ENCODE assay signal across 35 cellular contexts in the genomic region with DNA sequence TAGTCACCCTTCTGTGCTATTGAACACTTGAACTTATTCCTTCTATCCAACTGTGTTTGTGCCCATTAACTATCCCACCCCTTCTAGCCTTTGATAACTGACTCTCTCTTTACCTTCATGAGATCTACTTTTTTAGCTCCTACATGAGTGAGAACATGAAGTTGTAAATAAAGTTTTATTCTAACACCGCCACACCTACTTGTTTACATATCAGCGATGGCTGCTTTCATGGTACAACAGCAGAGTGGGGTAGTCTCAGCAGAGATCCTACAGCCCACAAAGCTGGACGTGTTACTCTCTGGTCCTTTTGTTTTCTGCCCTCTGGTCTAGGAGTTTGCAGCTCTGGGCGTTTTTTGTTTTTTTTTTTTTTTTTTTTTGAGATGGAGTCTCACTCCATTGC. TPM values are rescaled to one million over a fixed set of nuclear protein-coding genes. Genes with fewer than 3 reads are reported as not detected.
"Had no signal": no experiment of that assay in that cellular context is flagged by ENCODE, and none has a peak within 500 bp of the region (broad histone marks: within the 10 kb centered on the region; RNA-seq: fewer than 3 reads in every experiment).

No MANE protein-coding gene starts in this region.

- H3K4me3 Mint-ChIP-seq: natural killer cell; nephron; neural progenitor cell; stimulated activated memory B cell treated with anti-CD40 and anti-IgM and Interleukin-4, amounts not matched to agents 10 μg/mL and 1 μg/mL and 100 μg/mL, for 72 hours; stimulated activated naive CD8-positive, alpha-beta T cell treated with anti-CD3 and anti-CD28 coated beads, Interleukin-15, amount 100 ng/mL, for 72 hours; type B pancreatic cell had no signal

- H3K36me3 Mint-ChIP-seq: natural killer cell; stimulated activated memory B cell treated with anti-CD40 and anti-IgM and Interleukin-4, amounts not matched to agents 10 μg/mL and 1 μg/mL and 100 μg/mL, for 72 hours; type B pancreatic cell had no signal

- H3K79me2 ChIP-seq: parathyroid adenoma had no signal

- H3K9me3 ChIP-seq: ovary, psoas muscle, spleen, suprapubic skin, testis, tibial artery, transverse colon, upper lobe of right lung, vagina had no signal

- ATAC-seq: natural killer cell; psoas muscle; right cardiac atrium; sciatic nerve; stimulated activated memory B cell treated with anti-CD40 and anti-IgM and Interleukin-4, amounts not matched to agents 10 μg/mL and 1 μg/mL and 100 μg/mL, for 72 hours; stimulated activated naive CD8-positive, alpha-beta T cell treated with anti-CD3 and anti-CD28 coated beads, Interleukin-15, amount 100 ng/mL, for 72 hours; stimulated activated naive CD8-positive, alpha-beta T cell treated with anti-CD3 and anti-CD28 coated beads, Interleukin-15, Interleukin-2, amounts not matched to agents 100 U/mL and 50 U/mL, for 24 hours; upper lobe of right lung had no signal

- H3K36me3 ChIP-seq: neural progenitor cell, ovary, suprapubic skin, tibial artery, transverse colon, upper lobe of right lung, vagina had no signal

- H3K27me3 ChIP-seq: ovary, testis, vagina had no signal

- H3K4me2 ChIP-seq: neural progenitor cell, smooth muscle cell had no signal

- H3K9me3 Mint-ChIP-seq: natural killer cell; nephron; stimulated activated naive CD8-positive, alpha-beta T cell treated with anti-CD3 and anti-CD28 coated beads, Interleukin-15, amount 100 ng/mL, for 72 hours; type B pancreatic cell had no signal

- H3K4me3 ChIP-seq: neural progenitor cell, ovary, psoas muscle, skin epidermis, smooth muscle cell, spleen, suprapubic skin, testis, tibial artery, transverse colon, upper lobe of right lung, vagina had no signal

- H3K4me1 Mint-ChIP-seq: natural killer cell; stimulated activated memory B cell treated with anti-CD40 and anti-IgM and Interleukin-4, amounts not matched to agents 10 μg/mL and 1 μg/mL and 100 μg/mL, for 72 hours; stimulated activated naive CD8-positive, alpha-beta T cell treated with anti-CD3 and anti-CD28 coated beads, Interleukin-15, amount 100 ng/mL, for 72 hours had no signal

- H3K27ac ChIP-seq: neural progenitor cell, ovary, parathyroid adenoma, psoas muscle, skin epidermis, spleen, suprapubic skin, testis, tibial artery, transverse colon, upper lobe of right lung, vagina had no signal

- H3K9ac ChIP-seq: neural progenitor cell, parathyroid adenoma had no signal

- H3K4me1 ChIP-seq: parathyroid adenoma, psoas muscle, spleen, suprapubic skin, testis, tibial artery, transverse colon, upper lobe of right lung, vagina had no signal

- H3K27ac Mint-ChIP-seq: natural killer cell; nephron; neural progenitor cell; progenitor cell of endocrine pancreas; stimulated activated memory B cell treated with anti-CD40 and anti-IgM and Interleukin-4, amounts not matched to agents 10 μg/mL and 1 μg/mL and 100 μg/mL, for 72 hours; stimulated activated naive CD8-positive, alpha-beta T cell treated with anti-CD3 and anti-CD28 coated beads, Interleukin-15, amount 100 ng/mL, for 72 hours; type B pancreatic cell had no signal

- DNase-seq: natural killer cell; occipital lobe; ovary; psoas muscle; right cardiac atrium; spleen; stimulated activated CD4-positive, alpha-beta T cell treated with anti-CD3 and anti-CD28 coated beads, Interleukin-12 subunit alpha, Interleukin-12 subunit beta, amount 100 ng/mL, for 4 hours; stimulated activated CD4-positive, alpha-beta T cell treated with anti-CD3 and anti-CD28 coated beads, Interleukin-1b, Interleukin-23, amount 100 ng/mL, for 48 hours; stimulated activated CD4-positive, alpha-beta T cell treated with anti-CD3 and anti-CD28 coated beads, Interleukin-4, amount 100 ng/mL, for 1 hour; stimulated activated CD4-positive, alpha-beta T cell treated with anti-CD3 and anti-CD28 coated beads, Interleukin-4, amount 100 ng/mL, for 4 hours; stimulated activated CD8-positive, alpha-beta memory T cell treated with anti-CD3 and anti-CD28 coated beads, Interleukin-4, amount 100 ng/mL, for 48 hours; stimulated activated naive CD4-positive, alpha-beta T cell; stimulated activated naive CD8-positive, alpha-beta T cell treated with anti-CD3 and anti-CD28 coated beads, Interleukin-15, amount 100 ng/mL, for 72 hours; stimulated activated naive CD8-positive, alpha-beta T cell treated with anti-CD3 and anti-CD28 coated beads, Interleukin-15, Interleukin-2, amounts not matched to agents 100 U/mL and 50 U/mL, for 24 hours; substantia nigra; testis; tibial artery; transverse colon; upper lobe of right lung had no signal

- H2AFZ ChIP-seq: neural progenitor cell, parathyroid adenoma had no signal

RNA-seq across cellular contexts. Expression of gene VSTM1, which starts 23.7 kb away (rescaled TPM):
- total RNA-seq: occipital lobe, osteoblast, ovary, progenitor cell of endocrine pancreas, psoas muscle, renal cortical epithelial cell, right cardiac atrium, smooth muscle cell, suprapubic skin, testis, transverse colon, urinary bladder, vagina had no signal
- polyA plus RNA-seq: neural cell, ovary, psoas muscle, right cardiac atrium, smooth muscle cell, urinary bladder had no signal

RNA-seq across cellular contexts. Expression of gene TARM1, which starts 41.2 kb away (rescaled TPM):
- total RNA-seq: natural killer cell, occipital lobe, osteoblast, ovary, progenitor cell of endocrine pancreas, psoas muscle, renal cortical epithelial cell, right cardiac atrium, sciatic nerve, smooth muscle cell, suprapubic skin, transverse colon, upper lobe of right lung, urinary bladder, vagina had no signal
- polyA plus RNA-seq: neural cell, ovary, psoas muscle, right cardiac atrium, smooth muscle cell, spleen, thymus, urinary bladder had no signal

RNA-seq across cellular contexts. Expression of gene CACNG6, which starts 48.6 kb away (rescaled TPM):
- total RNA-seq: right cardiac atrium, sciatic nerve, spleen, suprapubic skin, transverse colon, upper lobe of right lung, vagina had no signal
- polyA plus RNA-seq: ovary, right cardiac atrium, smooth muscle cell, spleen, urinary bladder had no signal
